In the genomic region with DNA sequence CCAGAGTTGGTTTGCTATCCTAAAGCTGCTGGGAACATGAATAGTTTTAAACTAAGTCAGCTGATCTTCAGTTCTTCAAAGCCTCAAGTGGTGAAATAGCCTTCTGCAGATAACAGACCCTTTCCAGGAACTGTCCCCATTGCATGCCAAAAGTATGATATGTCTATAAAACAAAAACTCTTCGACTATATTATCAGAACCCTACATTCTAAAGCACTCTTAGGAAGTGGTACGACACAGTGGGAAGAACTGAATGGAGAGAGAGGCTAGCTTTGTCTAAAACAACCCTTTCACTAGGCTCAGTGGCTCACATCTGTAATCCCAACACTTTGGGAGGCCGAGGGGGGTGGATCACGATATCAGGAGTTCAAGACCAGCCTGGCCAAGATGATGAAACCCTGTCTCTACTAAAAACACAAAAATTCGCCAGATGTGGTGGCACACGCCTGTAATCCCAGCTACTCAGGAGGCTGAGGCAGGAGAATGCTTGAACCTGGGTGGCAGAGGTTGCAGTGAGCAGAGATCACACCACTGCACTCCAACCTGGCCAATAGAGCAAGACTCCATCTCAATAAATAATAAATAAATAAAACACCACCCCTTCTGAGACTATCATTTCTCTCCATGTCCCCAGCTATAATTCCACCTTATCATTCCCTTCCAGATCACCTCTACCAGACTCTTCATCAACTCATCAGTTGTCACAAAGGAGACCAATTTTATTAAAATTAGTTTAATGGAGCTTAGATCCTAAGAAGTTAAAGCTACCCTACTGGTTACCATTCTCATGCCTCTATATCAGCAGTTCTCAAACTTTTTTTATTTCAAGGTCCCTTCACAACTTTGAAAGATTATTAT, we compare ENCODE assay signal across 23 cellular contexts. TPM values are rescaled to one million over a fixed set of nuclear protein-coding genes. Genes with fewer than 3 reads are reported as not detected.
DNase-seq lines count a peak whose midpoint lies in the region; ATAC-seq and TF ChIP-seq lines count a peak whose summit lies in the region.
"Had no signal": no experiment of that assay in that cellular context is flagged by ENCODE, and none has a peak within 500 bp of the region (broad histone marks: within the 10 kb centered on the region; RNA-seq: fewer than 3 reads in every experiment).

No MANE protein-coding gene starts in this region.

- 62 to 66% (median 65%) methylated on average over 6 of the region's 6 CpGs for WGBS in adrenal gland, 4 donors

- peak overlapping the region; percentile 27 to 72 (median 62) for H3K27ac ChIP-seq in adrenal gland
- H3K27ac ChIP-seq: dorsolateral prefrontal cortex, foreskin keratinocyte, left lung, SK-N-MC, upper lobe of left lung had no signal

- intact Hi-C loops in adrenal gland (cut with DNase I), result no loop called here

- peaks cover 34 to 38% of the 10 kb centered on the region in 2 donors for H3K4me1 ChIP-seq in adrenal gland (replicated peaks in 1 of 2)

- H3K9me3 ChIP-seq in adrenal gland (replicated peaks in 1 of 3), result no peaks in the 10 kb centered on the region
- H3K9me3 ChIP-seq: left lung, upper lobe of left lung had no signal

- H3K4me3 ChIP-seq in adrenal gland (peak overlapping the region in 1 of 4 donors; percentile 28), fibroblast of villous mesenchyme (ENCODE audit: low read depth, low read length) (no peak overlapping the region), skeletal muscle cell (ENCODE audit: low read depth, low read length) (no peak overlapping the region)
- H3K4me3 ChIP-seq: dorsolateral prefrontal cortex, left lung, SK-N-MC, skin epidermis, upper lobe of left lung had no signal

- TF ChIP-seq CTCF in adrenal gland (IDR thresholded peaks at IDR 0.05) (no peak), fibroblast of villous mesenchyme (IDR thresholded peaks at IDR 0.05; ENCODE audit: insufficient read depth, low read depth, low read length) (no peak)

- no peaks in the 10 kb centered on the region for H3K27me3 ChIP-seq in adrenal gland
- H3K27me3 ChIP-seq: foreskin keratinocyte, left lung, upper lobe of left lung had no signal

- TF ChIP-seq POLR2A in adrenal gland (IDR thresholded peaks at IDR 0.05), result no peak

- ATAC-seq in HG02678 (IDR thresholded peaks at IDR 0.05; ENCODE audit: unreplicated experiment), result no peak
- ATAC-seq: foreskin keratinocyte; left lung; naive thymus-derived CD8-positive, alpha-beta T cell had no signal

- no peaks in the 10 kb centered on the region for H3K36me3 ChIP-seq in adrenal gland (replicated peaks in 1 of 2)
- H3K36me3 ChIP-seq: left lung, upper lobe of left lung had no signal

- DNase-seq in NCI-H226 (peak; percentile 12), adrenal gland (peak in 3 of 7 donors; percentile 18 to 62 (median 48)), fibroblast of villous mesenchyme (ENCODE audit: low read depth) (peak; percentile 63), skeletal muscle cell (ENCODE audit: low read depth) (peak; percentile 0), dermis blood vessel endothelial cell (no peak), cerebellar nuclear complex (lab: John Stamatoyannopoulos, UW) (no peak), hypothalamus (lab: John Stamatoyannopoulos, UW) (no peak)
- DNase-seq: activated B cell treated with CpG ODN at 0.5 μM for 24 hours; activated naive CD8-positive, alpha-beta T cell treated with anti-CD3 and anti-CD28 coated beads, Interleukin-2, amount 10 ng/mL, durations not matched to agents 7 days and 5 days; caudate nucleus; dorsolateral prefrontal cortex; foreskin keratinocyte; HFFc6; left lung; midbrain; naive thymus-derived CD8-positive, alpha-beta T cell; NCI-H1105; NCI-H1930; stimulated activated CD4-positive, alpha-beta T cell treated with anti-CD3 and anti-CD28 coated beads, Interleukin-1b, Interleukin-23, amount 100 ng/mL, for 48 hours; upper lobe of left lung had no signal

RNA-seq across cellular contexts. Expression of a gene that starts 2.3 kb away (rescaled TPM):
- total RNA-seq in adrenal gland (10 to 100 TPM in 7 of 8 donors, 1 to 10 TPM in 1; 9.2 to 26.8 (median 17.3) TPM), fibroblast of villous mesenchyme (17.7 and 20.7 TPM in 2 replicates), dermis blood vessel endothelial cell (1.1 and 2.9 TPM in 2 replicates)
- polyA plus RNA-seq in adrenal gland, result 1 to 10 TPM in 2 of 3 donors, under 1 TPM in 1; 0.81 to 8.6 (median 1.6) TPM

Comparison
In these comparisons a context has a peak if more than half of its experiments do, and no peak if none do; other contexts are left out.
1. DNase-seq: peak in NCI-H226 (single experiment), fibroblast of villous mesenchyme (single experiment) and skeletal muscle cell (single experiment); none in dermis blood vessel endothelial cell (single experiment), cerebellar nuclear complex (0 of 2) and hypothalamus (0 of 51).